ENCODE assay signal across 1 cellular context in genomic region chr6:45557454-45557853, GRCh38.
TF ChIP-seq lines count a peak whose summit lies in the region.

No MANE protein-coding gene starts in this region.

TF ChIP-seq in HepG2, 621 proteins besides CTCF, POLR2A, EP300 and RAD21 (continued from another document):
- TF ChIP-seq ZNF574 (CRISPR knock-in tag; IDR thresholded peaks at IDR 0.05), result no peak
- TF ChIP-seq ZNF501 (CRISPR knock-in tag; IDR thresholded peaks at IDR 0.05), result no peak
- TF ChIP-seq ARID3A (IDR thresholded peaks at IDR 0.05; ENCODE audit: low read depth, low read length), result no peak
